In the genomic region with DNA sequence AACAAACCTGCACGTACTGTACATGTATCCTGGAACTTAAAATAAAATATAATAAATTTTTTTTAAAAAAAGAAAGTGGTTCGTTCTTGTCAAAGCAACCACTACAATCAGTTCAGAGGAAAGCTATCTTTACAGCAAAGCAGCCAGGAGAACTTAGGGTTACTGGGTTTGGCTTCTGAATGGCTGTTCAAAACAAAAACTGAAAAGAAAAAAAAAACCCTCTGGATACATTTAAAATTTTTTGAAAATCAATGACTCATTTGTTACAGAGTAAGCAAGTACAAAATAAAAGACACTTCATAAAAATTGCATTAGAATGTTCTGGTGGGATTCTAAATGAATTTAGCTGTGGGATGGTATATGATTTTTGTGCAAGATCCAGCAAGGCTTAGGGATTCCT, we compare ENCODE assay signal across 20 cellular contexts.
"Had no signal": no experiment of that assay in that cellular context is flagged by ENCODE, and none has a peak within 500 bp of the region (broad histone marks: within the 10 kb centered on the region; RNA-seq: fewer than 3 reads in every experiment).

No MANE protein-coding gene starts in this region.

- H3K36me3 ChIP-seq: breast epithelium, right lobe of liver, stomach, thyroid gland had no signal

- H3K4me3 ChIP-seq: breast epithelium, right lobe of liver, stomach, thyroid gland had no signal

- DNase-seq: activated CD4-positive, alpha-beta T cell treated with anti-CD3 and anti-CD28 coated beads, Interleukin-2, amount 10 ng/mL, durations not matched to agents 7 days and 5 days; activated CD8-positive, alpha-beta memory T cell treated with anti-CD3 and anti-CD28 coated beads, Interleukin-2, amount 50 U/mL, for 4 hours; activated CD8-positive, alpha-beta T cell treated with anti-CD3 and anti-CD28 coated beads, Interleukin-2, amount 10 ng/mL, durations not matched to agents 7 days and 5 days; activated effector memory CD4-positive, alpha-beta T cell treated with Interleukin-2 at 50 U/mL for 16 hours; activated naive CD4-positive, alpha-beta T cell treated with anti-CD3 and anti-CD28 coated beads, Interleukin-2, amount 10 ng/mL, durations not matched to agents 7 days and 5 days; activated naive CD8-positive, alpha-beta T cell treated with anti-CD3 and anti-CD28 coated beads, Interleukin-2, amount 50 U/mL, for 24 hours; activated T-cell treated with anti-CD3 and anti-CD28 coated beads, Interleukin-2, amount 50 U/mL, for 4 hours; dermis blood vessel endothelial cell; foreskin melanocyte; kidney; right lobe of liver; SK-N-SH; stimulated activated CD4-positive, alpha-beta T cell treated with anti-CD3 and anti-CD28 coated beads, Interleukin-4, amount 100 ng/mL, for 24 hours; stomach; T-cell; T-helper 9 cell; thyroid gland had no signal

- H3K4me2 ChIP-seq: SK-N-SH had no signal

- H2AFZ ChIP-seq: parathyroid adenoma had no signal

- H3K4me1 ChIP-seq: breast epithelium had no signal

- H3K79me2 ChIP-seq: parathyroid adenoma had no signal

- H3K9ac ChIP-seq: parathyroid adenoma, SK-N-SH had no signal

- H3K27me3 ChIP-seq: breast epithelium, right lobe of liver, stomach, thyroid gland had no signal

- H3K9me3 ChIP-seq: breast epithelium, right lobe of liver, SK-N-SH, stomach, thyroid gland had no signal

- ATAC-seq: activated CD8-positive, alpha-beta T cell treated with anti-CD3 and anti-CD28 coated beads, Interleukin-2, amount 10 ng/mL, durations not matched to agents 7 days and 5 days; activated naive CD8-positive, alpha-beta T cell treated with anti-CD3 and anti-CD28 coated beads, Interleukin-2, amount 50 U/mL, for 24 hours; activated T-cell treated with anti-CD3 and anti-CD28 coated beads, Interleukin-2, amount 50 U/mL, for 4 hours; right lobe of liver; stimulated activated effector memory CD8-positive, alpha-beta T cell treated with anti-CD3 and anti-CD28 coated beads, Interleukin-12 subunit alpha, Interleukin-12 subunit beta, amount 100 ng/mL, for 72 hours had no signal

- H3K27ac ChIP-seq: parathyroid adenoma, right lobe of liver had no signal
